ENCODE assay signal across 21 cellular contexts in the genomic region with DNA sequence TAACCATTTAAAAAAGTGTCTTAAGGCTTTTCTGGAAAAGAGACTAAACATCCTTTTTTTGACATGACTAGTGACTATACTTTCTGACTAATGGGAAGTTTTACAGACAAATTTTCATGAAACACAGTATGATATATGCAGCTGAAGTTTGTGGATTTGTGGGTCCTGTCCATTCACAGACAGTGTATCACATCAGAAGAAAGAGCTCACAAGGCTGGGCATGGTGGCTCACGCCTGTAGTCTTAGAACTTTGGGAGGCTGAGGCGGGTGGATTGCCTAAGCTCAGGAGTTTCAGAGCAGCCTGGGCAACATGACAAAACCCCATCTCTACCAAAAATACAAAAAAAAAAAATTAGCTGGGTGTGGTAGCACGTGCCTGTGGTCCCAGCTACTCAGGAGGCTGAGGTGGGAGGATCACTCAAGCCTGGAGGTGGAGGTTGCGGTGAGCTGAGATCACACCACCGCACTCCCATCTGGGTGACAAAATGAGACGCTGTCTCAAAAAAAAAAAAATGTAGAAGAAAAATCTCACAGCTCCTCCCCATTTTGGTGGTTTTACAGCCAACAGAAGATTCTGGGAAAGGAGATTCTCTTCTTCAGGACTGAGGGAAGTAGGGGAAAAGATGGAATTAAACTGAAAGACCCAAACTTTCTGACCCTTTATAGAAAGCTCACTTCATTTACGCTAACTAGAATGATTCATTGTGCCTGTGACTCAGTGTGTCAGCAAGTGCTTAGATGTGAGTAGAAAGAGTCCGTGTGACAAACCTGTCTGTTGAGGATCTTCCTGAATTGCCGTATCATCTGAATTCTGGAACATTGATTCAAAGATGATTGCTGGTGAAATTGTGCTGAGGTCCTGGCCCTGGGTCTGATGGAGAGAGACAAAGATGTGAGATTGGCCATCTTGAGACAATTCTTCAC. TPM values are rescaled to one million over a fixed set of nuclear protein-coding genes. Genes with fewer than 3 reads are reported as not detected.
DNase-seq lines count a peak whose midpoint lies in the region; ATAC-seq and TF ChIP-seq lines count a peak whose summit lies in the region.
"Had no signal": no experiment of that assay in that cellular context is flagged by ENCODE, and none has a peak within 500 bp of the region (broad histone marks: within the 10 kb centered on the region; RNA-seq: fewer than 3 reads in every experiment).

No MANE protein-coding gene starts in this region.

- no peaks in the 10 kb centered on the region for H3K27me3 Mint-ChIP-seq in activated T-helper 1 cell treated with anti-CD3 and anti-CD28 coated beads, Interleukin-12 subunit alpha, Interleukin-12 subunit beta, Interleukin-2, Interleukin-4 antibody, amounts not matched to agents 30 ng/mL and 10 ng/mL and 1 ng/mL, durations not matched to agents 14 hours and 24 hours and 36 hours (ENCODE audit: insufficient read depth)
- H3K27me3 Mint-ChIP-seq: CD4-positive, alpha-beta memory T cell had no signal

- no peak overlapping the region for H3K4me3 ChIP-seq in epithelial cell of esophagus (ENCODE audit: low read length)
- H3K4me3 ChIP-seq: coronary artery, lower lobe of right lung, PC-9 had no signal

- peak; percentile 32 for DNase-seq in stimulated activated CD4-positive, alpha-beta T cell treated with anti-CD3 and anti-CD28 coated beads, Interleukin-1b, Interleukin-23, amount 100 ng/mL, for 48 hours
- DNase-seq in stimulated activated CD4-positive, alpha-beta T cell treated with anti-CD3 and anti-CD28 coated beads, Interleukin-2, amount 100 ng/mL, for 48 hours = no peak
- no peak for DNase-seq in activated T-helper 1 cell treated with anti-CD3 and anti-CD28 coated beads, Interleukin-12 subunit alpha, Interleukin-12 subunit beta, Interleukin-2, Interleukin-4 antibody, amounts not matched to agents 30 ng/mL and 10 ng/mL and 1 ng/mL, durations not matched to agents 14 hours and 24 hours and 36 hours (ENCODE audit: low spot score)
- peak; percentile 76 for DNase-seq in epithelial cell of esophagus (ENCODE audit: low read depth)
- no peak for DNase-seq in central memory CD4-positive, alpha-beta T cell
- no peak for DNase-seq in amygdala (lab: John Stamatoyannopoulos, UW)
- DNase-seq: activated T-cell treated with anti-CD3 and anti-CD28 coated beads, Interleukin-2, amount 50 U/mL, for 48 hours; aorta; CD4-positive, alpha-beta memory T cell; DMS53; erythroblast; glutamatergic neuron; lower lobe of right lung; NCI-H1436; PC-9; stimulated activated CD4-positive, alpha-beta T cell treated with anti-CD3 and anti-CD28 coated beads, Interleukin-2, amount 100 ng/mL, for 24 hours; T-helper 9 cell had no signal

- H3K27ac Mint-ChIP-seq in activated T-helper 1 cell treated with anti-CD3 and anti-CD28 coated beads, Interleukin-12 subunit alpha, Interleukin-12 subunit beta, Interleukin-2, Interleukin-4 antibody, amounts not matched to agents 30 ng/mL and 10 ng/mL and 1 ng/mL, durations not matched to agents 14 hours and 24 hours and 36 hours = peak overlapping the region; percentile 24

- peaks cover 41% of the 10 kb centered on the region for H3K36me3 Mint-ChIP-seq in activated T-helper 1 cell treated with anti-CD3 and anti-CD28 coated beads, Interleukin-12 subunit alpha, Interleukin-12 subunit beta, Interleukin-2, Interleukin-4 antibody, amounts not matched to agents 30 ng/mL and 10 ng/mL and 1 ng/mL, durations not matched to agents 14 hours and 24 hours and 36 hours (ENCODE audit: low read depth)

- TF ChIP-seq CTCF in epithelial cell of esophagus (IDR thresholded peaks at IDR 0.05; ENCODE audit: insufficient read depth, low read depth, low read length, missing control alignments) = no peak

- ATAC-seq in GM21528 (IDR thresholded peaks at IDR 0.05; ENCODE audit: low FRiP score, unreplicated experiment) = no peak
- ATAC-seq in GM19455 (IDR thresholded peaks at IDR 0.05; ENCODE audit: unreplicated experiment) = no peak
- ATAC-seq: HepG2, lower lobe of right lung had no signal

- H3K9me3 Mint-ChIP-seq in activated T-helper 1 cell treated with anti-CD3 and anti-CD28 coated beads, Interleukin-12 subunit alpha, Interleukin-12 subunit beta, Interleukin-2, Interleukin-4 antibody, amounts not matched to agents 30 ng/mL and 10 ng/mL and 1 ng/mL, durations not matched to agents 14 hours and 24 hours and 36 hours = no peaks in the 10 kb centered on the region
- H3K9me3 Mint-ChIP-seq: CD4-positive, alpha-beta memory T cell had no signal

- peaks cover 25% of the 10 kb centered on the region for H3K4me1 Mint-ChIP-seq in activated T-helper 1 cell treated with anti-CD3 and anti-CD28 coated beads, Interleukin-12 subunit alpha, Interleukin-12 subunit beta, Interleukin-2, Interleukin-4 antibody, amounts not matched to agents 30 ng/mL and 10 ng/mL and 1 ng/mL, durations not matched to agents 14 hours and 24 hours and 36 hours (ENCODE audit: low read depth)
- H3K4me1 Mint-ChIP-seq: CD4-positive, alpha-beta memory T cell had no signal

- intact Hi-C loops in activated T-helper 1 cell treated with anti-CD3 and anti-CD28 coated beads, Interleukin-12 subunit alpha, Interleukin-12 subunit beta, Interleukin-2, Interleukin-4 antibody, amounts not matched to agents 30 ng/mL and 10 ng/mL and 1 ng/mL, durations not matched to agents 14 hours and 24 hours and 36 hours (cut with micrococcal nuclease) = no loop called here

- H3K4me3 Mint-ChIP-seq in activated T-helper 1 cell treated with anti-CD3 and anti-CD28 coated beads, Interleukin-12 subunit alpha, Interleukin-12 subunit beta, Interleukin-2, Interleukin-4 antibody, amounts not matched to agents 30 ng/mL and 10 ng/mL and 1 ng/mL, durations not matched to agents 14 hours and 24 hours and 36 hours = no peak overlapping the region
- H3K4me3 Mint-ChIP-seq: CD4-positive, alpha-beta memory T cell had no signal

RNA-seq across cellular contexts. Expression of gene YRDC, which starts 15.2 kb away (rescaled TPM):
- total RNA-seq in activated T-helper 1 cell treated with anti-CD3 and anti-CD28 coated beads, Interleukin-12 subunit alpha, Interleukin-12 subunit beta, Interleukin-2, Interleukin-4 antibody, amounts not matched to agents 30 ng/mL and 10 ng/mL and 1 ng/mL, durations not matched to agents 14 hours and 24 hours and 36 hours = 73.9 and 77.6 TPM in 2 replicates

RNA-seq across cellular contexts. Expression of gene C1orf122, which starts 15.6 kb away (rescaled TPM):
- total RNA-seq in activated T-helper 1 cell treated with anti-CD3 and anti-CD28 coated beads, Interleukin-12 subunit alpha, Interleukin-12 subunit beta, Interleukin-2, Interleukin-4 antibody, amounts not matched to agents 30 ng/mL and 10 ng/mL and 1 ng/mL, durations not matched to agents 14 hours and 24 hours and 36 hours = 30.7 and 33.3 TPM in 2 replicates

RNA-seq across cellular contexts. Expression of gene MANEAL, which starts 29.6 kb away (rescaled TPM):
- total RNA-seq in activated T-helper 1 cell treated with anti-CD3 and anti-CD28 coated beads, Interleukin-12 subunit alpha, Interleukin-12 subunit beta, Interleukin-2, Interleukin-4 antibody, amounts not matched to agents 30 ng/mL and 10 ng/mL and 1 ng/mL, durations not matched to agents 14 hours and 24 hours and 36 hours = 3.6 and 4.0 TPM in 2 replicates

RNA-seq across cellular contexts. Expression of gene MTF1, which starts 36.2 kb away (rescaled TPM):
- total RNA-seq in activated T-helper 1 cell treated with anti-CD3 and anti-CD28 coated beads, Interleukin-12 subunit alpha, Interleukin-12 subunit beta, Interleukin-2, Interleukin-4 antibody, amounts not matched to agents 30 ng/mL and 10 ng/mL and 1 ng/mL, durations not matched to agents 14 hours and 24 hours and 36 hours = 31.7 and 35.3 TPM in 2 replicates

RNA-seq across cellular contexts. Expression of gene EPHA10, which starts 58.3 kb away (rescaled TPM):
- total RNA-seq in activated T-helper 1 cell treated with anti-CD3 and anti-CD28 coated beads, Interleukin-12 subunit alpha, Interleukin-12 subunit beta, Interleukin-2, Interleukin-4 antibody, amounts not matched to agents 30 ng/mL and 10 ng/mL and 1 ng/mL, durations not matched to agents 14 hours and 24 hours and 36 hours = 0.05 and 0.27 TPM in 2 replicates

Comparison
In these comparisons a context has a peak if more than half of its experiments do, and no peak if none do; other contexts are left out.
1. DNase-seq: peak in stimulated activated CD4-positive, alpha-beta T cell treated with anti-CD3 and anti-CD28 coated beads, Interleukin-1b, Interleukin-23, amount 100 ng/mL, for 48 hours (single experiment) and epithelial cell of esophagus (single experiment); none in stimulated activated CD4-positive, alpha-beta T cell treated with anti-CD3 and anti-CD28 coated beads, Interleukin-2, amount 100 ng/mL, for 48 hours (0 of 2), activated T-helper 1 cell treated with anti-CD3 and anti-CD28 coated beads, Interleukin-12 subunit alpha, Interleukin-12 subunit beta, Interleukin-2, Interleukin-4 antibody, amounts not matched to agents 30 ng/mL and 10 ng/mL and 1 ng/mL, durations not matched to agents 14 hours and 24 hours and 36 hours (single experiment), central memory CD4-positive, alpha-beta T cell (single experiment) and amygdala (0 of 56).